ENCODE assay signal across 1 cellular context in genomic region chr7:23234569-23235296, GRCh38.
TF ChIP-seq lines count a peak whose summit lies in the region.

No MANE protein-coding gene starts in this region.

TF ChIP-seq in GM23338, 12 proteins besides CTCF, POLR2A, EP300 and RAD21 (continued from another document):
- TF ChIP-seq ZNF462 (CRISPR knock-in tag; IDR thresholded peaks at IDR 0.05) (no peak), EZH2 (IDR thresholded peaks at IDR 0.05; ENCODE audit: low read depth, unreplicated experiment) (no peak), ZNF114 (CRISPR knock-in tag; IDR thresholded peaks at IDR 0.05) (no peak), STAT1 (IDR thresholded peaks at IDR 0.05; ENCODE audit: unreplicated experiment) (no peak), POLR2AphosphoS5 (IDR thresholded peaks at IDR 0.05; ENCODE audit: low read depth) (no peak), NANOG (IDR thresholded peaks at IDR 0.05; ENCODE audit: borderline replicate concordance) (no peak), EZH2phosphoT487 (IDR thresholded peaks at IDR 0.05; ENCODE audit: unreplicated experiment) (no peak)
- TF ChIP-seq, protein P1, sequence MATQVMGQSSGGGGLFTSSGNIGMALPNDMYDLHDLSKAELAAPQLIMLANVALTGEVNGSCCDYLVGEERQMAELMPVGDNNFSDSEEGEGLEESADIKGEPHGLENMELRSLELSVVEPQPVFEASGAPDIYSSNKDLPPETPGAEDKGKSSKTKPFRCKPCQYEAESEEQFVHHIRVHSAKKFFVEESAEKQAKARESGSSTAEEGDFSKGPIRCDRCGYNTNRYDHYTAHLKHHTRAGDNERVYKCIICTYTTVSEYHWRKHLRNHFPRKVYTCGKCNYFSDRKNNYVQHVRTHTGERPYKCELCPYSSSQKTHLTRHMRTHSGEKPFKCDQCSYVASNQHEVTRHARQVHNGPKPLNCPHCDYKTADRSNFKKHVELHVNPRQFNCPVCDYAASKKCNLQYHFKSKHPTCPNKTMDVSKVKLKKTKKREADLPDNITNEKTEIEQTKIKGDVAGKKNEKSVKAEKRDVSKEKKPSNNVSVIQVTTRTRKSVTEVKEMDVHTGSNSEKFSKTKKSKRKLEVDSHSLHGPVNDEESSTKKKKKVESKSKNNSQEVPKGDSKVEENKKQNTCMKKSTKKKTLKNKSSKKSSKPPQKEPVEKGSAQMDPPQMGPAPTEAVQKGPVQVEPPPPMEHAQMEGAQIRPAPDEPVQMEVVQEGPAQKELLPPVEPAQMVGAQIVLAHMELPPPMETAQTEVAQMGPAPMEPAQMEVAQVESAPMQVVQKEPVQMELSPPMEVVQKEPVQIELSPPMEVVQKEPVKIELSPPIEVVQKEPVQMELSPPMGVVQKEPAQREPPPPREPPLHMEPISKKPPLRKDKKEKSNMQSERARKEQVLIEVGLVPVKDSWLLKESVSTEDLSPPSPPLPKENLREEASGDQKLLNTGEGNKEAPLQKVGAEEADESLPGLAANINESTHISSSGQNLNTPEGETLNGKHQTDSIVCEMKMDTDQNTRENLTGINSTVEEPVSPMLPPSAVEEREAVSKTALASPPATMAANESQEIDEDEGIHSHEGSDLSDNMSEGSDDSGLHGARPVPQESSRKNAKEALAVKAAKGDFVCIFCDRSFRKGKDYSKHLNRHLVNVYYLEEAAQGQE (IDR thresholded peaks at IDR 0.05; ENCODE audit: unreplicated experiment): no peak
TF ChIP-seq in GM23338: peak in this region for 0.
